8 cellular contexts compared by ENCODE assay signal in the genomic region with DNA sequence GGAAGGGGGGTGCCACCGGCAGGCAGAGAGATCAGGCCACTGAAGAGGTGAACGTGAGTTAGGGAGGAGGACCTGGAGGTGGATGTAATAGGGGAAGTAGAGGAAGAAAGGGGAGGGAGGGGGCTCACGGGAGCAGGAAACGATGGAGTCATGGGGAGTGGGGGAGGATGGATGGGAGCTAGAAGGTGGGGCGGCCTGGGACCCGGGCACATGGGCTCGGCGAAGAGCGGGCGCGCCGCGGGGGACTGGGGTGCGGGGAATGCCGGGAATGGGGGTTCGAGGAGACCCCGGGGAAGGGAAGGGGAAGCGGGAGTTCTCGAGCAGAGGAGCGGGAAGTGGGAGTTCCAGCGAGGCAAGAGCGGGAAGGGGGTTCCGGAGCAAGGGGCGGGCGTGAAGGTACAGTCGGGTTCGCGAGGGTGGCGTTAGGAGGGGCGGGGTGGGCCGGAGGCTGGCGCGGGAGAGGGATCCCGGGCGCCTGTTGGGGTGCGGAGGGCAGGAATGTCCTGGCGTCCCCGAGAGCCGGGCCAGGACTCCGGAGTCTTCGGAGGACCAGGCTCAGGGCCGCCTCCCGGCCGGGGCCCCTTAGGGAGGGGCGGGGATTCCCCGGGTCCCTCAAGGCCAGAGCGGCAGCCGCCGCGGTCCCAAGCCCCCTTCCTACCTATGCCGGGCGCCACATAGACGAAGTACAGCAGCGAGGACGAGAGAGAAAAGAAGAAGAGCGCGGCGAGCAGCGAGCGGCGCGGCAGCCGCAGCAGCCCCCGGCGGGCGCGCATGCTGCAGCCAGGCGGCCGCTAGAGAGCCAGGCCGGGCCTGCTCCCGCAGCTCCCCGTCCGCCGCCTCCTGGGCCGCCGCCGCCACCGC. TPM values are rescaled to one million over a fixed set of nuclear protein-coding genes. Genes with fewer than 3 reads are reported as not detected.
DNase-seq lines count a peak whose midpoint lies in the region; ATAC-seq and TF ChIP-seq lines count a peak whose summit lies in the region.

No MANE protein-coding gene starts in this region.

- DNase-seq in DND-41 (peak; percentile 53), mesenchymal stem cell (peak; percentile 63), substantia nigra (lab: John Stamatoyannopoulos, UW) (peak in 35 of 49 donors; percentile 17 to 81 (median 48)), COLO829 (ENCODE audit: low spot score) (no peak)

- H3K14ac ChIP-seq in mesenchymal stem cell (ENCODE audit: low read length in 2 of 2) = peak overlapping the region; percentile 2 to 96

- H3K4me2 ChIP-seq in DND-41 (ENCODE audit: insufficient read depth, low read length) (peak overlapping the region; percentile 84), mesenchymal stem cell (ENCODE audit: low read length, poor library complexity, severe bottlenecking) (peak overlapping the region; percentile 71)

- peak overlapping the region; percentile 39 to 88 (median 51) for H3K27ac Mint-ChIP-seq in IgD-negative memory B cell

- H3K18ac ChIP-seq in mesenchymal stem cell (ENCODE audit: low read depth in 1 of 2, low read length in 2 of 2) = peak overlapping the region; percentile 94 to 97

- H3K36me3 ChIP-seq in DND-41 (ENCODE audit: insufficient read depth, low read length) (no peaks in the 10 kb centered on the region), ectodermal cell (ENCODE audit: control insufficient read depth, insufficient read depth, low read length) (no peaks in the 10 kb centered on the region), mesenchymal stem cell (ENCODE audit: control insufficient read depth in 1 of 2, insufficient read depth in 2 of 2, low read depth in 1 of 2, low read length in 2 of 2) (no peaks in the 10 kb centered on the region)

- H4K20me1 ChIP-seq in DND-41 (ENCODE audit: insufficient read depth, low read length) = peaks cover 36% of the 10 kb centered on the region; the same call in 1 of the 2 replicates

- peak overlapping the region; percentile 64 to 89 for H3K23ac ChIP-seq in mesenchymal stem cell (ENCODE audit: low read length in 2 of 2)

- H3K27me3 ChIP-seq in DND-41 (ENCODE audit: insufficient read depth, low read length, poor library complexity) = no peaks in the 10 kb centered on the region
- no peaks in the 10 kb centered on the region for H3K27me3 ChIP-seq in ectodermal cell (ENCODE audit: control insufficient read depth, insufficient read depth, low read length, poor library complexity, severe bottlenecking)
- no peaks in the 10 kb centered on the region for H3K27me3 ChIP-seq in mesenchymal stem cell (ENCODE audit: control insufficient read depth in 1 of 2, insufficient read depth in 1 of 2, low read length in 2 of 2)

- no peak overlapping the region for H2AK5ac ChIP-seq in mesenchymal stem cell (ENCODE audit: low read length, severe bottlenecking)

- peaks cover 34 to 44% (median 39%) of the 10 kb centered on the region in 3 donors for H3K4me1 Mint-ChIP-seq in IgD-negative memory B cell

- TF ChIP-seq CTCF in DND-41 (IDR thresholded peaks at IDR 0.05; ENCODE audit: borderline replicate concordance, extremely low read depth, low read length, poor library complexity, severe bottlenecking) (no peak), WI38 (IDR thresholded peaks at IDR 0.05; ENCODE audit: low read depth, low read length) (no peak)

- H2BK120ac ChIP-seq in mesenchymal stem cell (ENCODE audit: low read depth, low read length) = peak overlapping the region; percentile 85

- H3K9me3 ChIP-seq in DND-41 (ENCODE audit: insufficient read depth, low read length, severe bottlenecking) (no peaks in the 10 kb centered on the region), ectodermal cell (ENCODE audit: control insufficient read depth, low read length) (no peaks in the 10 kb centered on the region), mesenchymal stem cell (ENCODE audit: control insufficient read depth, low read length) (no peaks in the 10 kb centered on the region)

- H3K79me2 ChIP-seq in DND-41 (ENCODE audit: insufficient read depth, low read length) = peaks cover 56% of the 10 kb centered on the region

- ATAC-seq in DND-41 (ENCODE audit: insufficient read depth, low read depth) (peak; percentile 61), GM21528 (IDR thresholded peaks at IDR 0.05; ENCODE audit: low FRiP score, unreplicated experiment) (peak; percentile 44)

- peak overlapping the region; percentile 85 to 99 (median 93) for H3K4me3 Mint-ChIP-seq in IgD-negative memory B cell

- 0% methylated on average over 78 of the region's 78 CpGs for WGBS in ectodermal cell, 2 experiments
- under 1% methylated on average over 46 of the region's 78 CpGs for WGBS in mesenchymal stem cell

- H4K8ac ChIP-seq in mesenchymal stem cell (ENCODE audit: low read length) = peak overlapping the region; percentile 64

- H3K9me3 Mint-ChIP-seq in IgD-negative memory B cell = no peaks in the 10 kb centered on the region

- peak overlapping the region; percentile 59 for H3K27ac ChIP-seq in DND-41 (ENCODE audit: low read length)
- H3K27ac ChIP-seq in ectodermal cell (ENCODE audit: insufficient read depth, low read depth, low read length, poor library complexity, severe bottlenecking) = no peak overlapping the region
- H3K27ac ChIP-seq in mesenchymal stem cell (ENCODE audit: low read length, poor library complexity, severe bottlenecking) = peak overlapping the region; percentile 36
- H3K27ac ChIP-seq in substantia nigra (ENCODE audit: low read depth, low read length, poor library complexity, severe bottlenecking) = peak overlapping the region; percentile 83

- H3K9ac ChIP-seq in DND-41 (ENCODE audit: low read depth, low read length) (peak overlapping the region; percentile 87), mesenchymal stem cell (ENCODE audit: low read length) (peak overlapping the region; percentile 88)

- peak overlapping the region in 1 of 2 experiments; percentile 78 for H2BK12ac ChIP-seq in mesenchymal stem cell (ENCODE audit: low read length in 2 of 2)

- H3K79me1 ChIP-seq in mesenchymal stem cell (replicated peaks; ENCODE audit: low read length, poor library complexity, severe bottlenecking) = peaks cover 2% of the 10 kb centered on the region

- H3K4ac ChIP-seq in mesenchymal stem cell (ENCODE audit: low read depth in 1 of 2, low read length in 2 of 2) = peak overlapping the region in 1 of 2 experiments; percentile 92

- H3K4me3 ChIP-seq in DND-41 (ENCODE audit: low read depth in 1 of 2, low read length in 2 of 2) = peak overlapping the region; percentile 77 to 85
- peak overlapping the region; percentile 80 for H3K4me3 ChIP-seq in WI38 (ENCODE audit: low read depth, low read length)
- peak overlapping the region; percentile 82 for H3K4me3 ChIP-seq in ectodermal cell (ENCODE audit: insufficient read depth, low read depth, low read length)
- H3K4me3 ChIP-seq in mesenchymal stem cell (ENCODE audit: insufficient read depth in 1 of 2, low read depth in 1 of 2, low read length in 2 of 2) = peak overlapping the region; percentile 82 to 88

- peak overlapping the region; percentile 82 for H4K91ac ChIP-seq in mesenchymal stem cell (ENCODE audit: low read length)

- H3K36me3 Mint-ChIP-seq in IgD-negative memory B cell = peaks cover 2% of the 10 kb centered on the region

- H2AFZ ChIP-seq in DND-41 (ENCODE audit: low read depth, low read length) (peak overlapping the region; percentile 76), mesenchymal stem cell (ENCODE audit: low read depth, low read length) (peak overlapping the region; percentile 92)

- H2BK15ac ChIP-seq in mesenchymal stem cell (ENCODE audit: low read depth, poor library complexity, severe bottlenecking) = peak overlapping the region; percentile 68

- H3K4me1 ChIP-seq in DND-41 (ENCODE audit: insufficient read depth, low read length) (peaks cover 32% of the 10 kb centered on the region), ectodermal cell (ENCODE audit: control insufficient read depth, insufficient read depth, low read length) (peaks cover 12% of the 10 kb centered on the region), mesenchymal stem cell (ENCODE audit: control insufficient read depth, insufficient read depth, low read depth, low read length) (peaks cover 6% of the 10 kb centered on the region)

- peak overlapping the region; percentile 35 for H2BK5ac ChIP-seq in mesenchymal stem cell (ENCODE audit: low read depth, low read length, poor library complexity, severe bottlenecking)

- H3K27me3 Mint-ChIP-seq in IgD-negative memory B cell = no peaks in the 10 kb centered on the region

RNA-seq across cellular contexts. Expression of gene B4GALT5, which starts 0.5 kb away (rescaled TPM):
- polyA plus RNA-seq in IgD-negative memory B cell = 0.48 TPM
- polyA plus RNA-seq in ectodermal cell (2013, experiment 1 of 4) = 55.4 TPM
- 63.5 TPM for polyA plus RNA-seq in ectodermal cell (2013, experiment 2 of 4)
- 37.2 TPM for polyA plus RNA-seq in ectodermal cell (2013, experiment 3 of 4)
- 43.6 TPM for polyA plus RNA-seq in ectodermal cell (2013, experiment 4 of 4)
- 31.5 TPM for polyA plus RNA-seq in mesenchymal stem cell (2013, experiment 1 of 2)
- polyA plus RNA-seq in mesenchymal stem cell (2013, experiment 2 of 2) = 32.4 TPM
